ENCODE assay signal across 8 cellular contexts in genomic region chrX:101348452-101349222, GRCh38. TPM values are rescaled to one million over a fixed set of nuclear protein-coding genes. Genes with fewer than 3 reads are reported as not detected.
A peak's percentile ranks its signal among the peaks of the same experiment; 100 is the strongest.
DNase-seq lines count a peak whose midpoint lies in the region; ATAC-seq and TF ChIP-seq lines count a peak whose summit lies in the region.

TIMM8A (minus strand) TSS chrX:101348742; CDS start chrX:101348664, 78 bp downstream.

- no peaks in the 10 kb centered on the region for H3K79me2 ChIP-seq in parathyroid adenoma

- H3K36me3 ChIP-seq in parathyroid adenoma (ENCODE audit: control insufficient read depth, insufficient read depth, low read length) (no peaks in the 10 kb centered on the region), transverse colon (no peaks in the 10 kb centered on the region)

- peak within 1 kb of the TSS; percentile 93 for H3K4me3 Mint-ChIP-seq in activated naive CD8-positive, alpha-beta T cell

- ATAC-seq in HG02571 (IDR thresholded peaks at IDR 0.05; ENCODE audit: unreplicated experiment) (peak; percentile 96), Right ventricle myocardium inferior (peak; percentile 99)

- H3K9me3 Mint-ChIP-seq in activated naive CD8-positive, alpha-beta T cell (ENCODE audit: low read depth): no peaks in the 10 kb centered on the region

- no peaks in the 10 kb centered on the region for H3K4me1 ChIP-seq in parathyroid adenoma
- peaks cover 0 to 10% (median 0%) of the 10 kb centered on the region in 4 donors for H3K4me1 ChIP-seq in transverse colon

- TF ChIP-seq CTCF in GM10266 (IDR thresholded peaks at IDR 0.05; ENCODE audit: control insufficient read depth, insufficient read depth, low read depth, missing control alignments) (no peak), NB4 (IDR thresholded peaks at IDR 0.05; ENCODE audit: low read depth, low read length) (no peak), parathyroid adenoma (IDR thresholded peaks at IDR 0.05) (no peak), transverse colon (IDR thresholded peaks at IDR 0.05) (no peak)

- H3K9ac ChIP-seq in parathyroid adenoma: no peak within 1 kb of the TSS

- H3K27ac Mint-ChIP-seq in activated naive CD8-positive, alpha-beta T cell: peak within 1 kb of the TSS; percentile 95

- WGBS in transverse colon (ENCODE audit: low coverage in 1 of 2), 2 donors: 0 to 59% methylated on average over 4 to 55 of the region's 55 CpGs

- peak within 1 kb of the TSS; percentile 90 for H2AFZ ChIP-seq in parathyroid adenoma

- H3K36me3 Mint-ChIP-seq in activated naive CD8-positive, alpha-beta T cell: peaks cover 3% of the 10 kb centered on the region

- H3K27ac ChIP-seq in parathyroid adenoma: peak within 1 kb of the TSS; percentile 80
- peak within 1 kb of the TSS; percentile 84 to 92 (median 88) for H3K27ac ChIP-seq in transverse colon

- in situ Hi-C loops in transverse colon (cut with MboI; ENCODE audit: low pct_ligation_motif_present in 1 of 4, low pct_unique_long_range_greater_than_20kb in 1 of 4, low sequenced_read_pairs in 3 of 4): no loop called here

- H3K27me3 Mint-ChIP-seq in activated naive CD8-positive, alpha-beta T cell: no peaks in the 10 kb centered on the region

- no peaks in the 10 kb centered on the region for H3K9me3 ChIP-seq in parathyroid adenoma (ENCODE audit: control insufficient read depth, low read length)
- H3K9me3 ChIP-seq in transverse colon: no peaks in the 10 kb centered on the region

- no peak for TF ChIP-seq EP300 in transverse colon (IDR thresholded peaks at IDR 0.05; ENCODE audit: low read depth)

- peak; percentile 73 for DNase-seq in GM10266 (ENCODE audit: extremely low spot score)
- DNase-seq in NB4 (ENCODE audit: low read depth): peak; percentile 86
- peak; percentile 62 for DNase-seq in SKM-1 treated with dmso at 0.1 percent for 144 hours (lab: John Stamatoyannopoulos, UW; ENCODE audit: unreplicated experiment)
- DNase-seq in Right ventricle myocardium inferior (ENCODE audit: missing footprints): peak; percentile 88
- DNase-seq in transverse colon: peak; percentile 85

- intact Hi-C loops in Right ventricle myocardium inferior (cut with DNase I): no loop called here
- intact Hi-C loops in transverse colon (cut with DNase I; ENCODE audit: low total_unique reads): no loop called here

- peak within 1 kb of the TSS; percentile 71 for H3K4me2 ChIP-seq in parathyroid adenoma (ENCODE audit: low read length)

- no peaks in the 10 kb centered on the region for H3K27me3 ChIP-seq in parathyroid adenoma (ENCODE audit: control insufficient read depth, insufficient read depth, low read length)
- H3K27me3 ChIP-seq in transverse colon: no peaks in the 10 kb centered on the region

- TF ChIP-seq POLR2A in NB4 (IDR thresholded peaks at IDR 0.05; ENCODE audit: extremely low read depth, insufficient read length): peak; percentile 65
- peak; percentile 66 for TF ChIP-seq POLR2A in transverse colon (IDR thresholded peaks at IDR 0.05)

- peaks cover 16% of the 10 kb centered on the region for H3K4me1 Mint-ChIP-seq in activated naive CD8-positive, alpha-beta T cell (ENCODE audit: low read depth)

- H3K4me3 ChIP-seq in NB4 (ENCODE audit: low read depth, low read length) (peak within 1 kb of the TSS; percentile 89), parathyroid adenoma (ENCODE audit: low read depth, low read length) (peak within 1 kb of the TSS; percentile 90), transverse colon (peak within 1 kb of the TSS; percentile 40 to 77 (median 64))

RNA-seq across cellular contexts. Expression of gene TIMM8A, which starts in this region (rescaled TPM):
- total RNA-seq in Right ventricle myocardium inferior (20.8 TPM), transverse colon (1 to 10 TPM; 2.8 to 8.6 (median 5.5) TPM)

Comparison
In these comparisons a context has a peak if more than half of its experiments do, and no peak if none do; other contexts are left out.
1. Peak in every context shown above with its lines: DNase-seq, ATAC-seq, H3K4me3 ChIP-seq and H3K27ac ChIP-seq.